8 cellular contexts compared by ENCODE assay signal in the genomic region with DNA sequence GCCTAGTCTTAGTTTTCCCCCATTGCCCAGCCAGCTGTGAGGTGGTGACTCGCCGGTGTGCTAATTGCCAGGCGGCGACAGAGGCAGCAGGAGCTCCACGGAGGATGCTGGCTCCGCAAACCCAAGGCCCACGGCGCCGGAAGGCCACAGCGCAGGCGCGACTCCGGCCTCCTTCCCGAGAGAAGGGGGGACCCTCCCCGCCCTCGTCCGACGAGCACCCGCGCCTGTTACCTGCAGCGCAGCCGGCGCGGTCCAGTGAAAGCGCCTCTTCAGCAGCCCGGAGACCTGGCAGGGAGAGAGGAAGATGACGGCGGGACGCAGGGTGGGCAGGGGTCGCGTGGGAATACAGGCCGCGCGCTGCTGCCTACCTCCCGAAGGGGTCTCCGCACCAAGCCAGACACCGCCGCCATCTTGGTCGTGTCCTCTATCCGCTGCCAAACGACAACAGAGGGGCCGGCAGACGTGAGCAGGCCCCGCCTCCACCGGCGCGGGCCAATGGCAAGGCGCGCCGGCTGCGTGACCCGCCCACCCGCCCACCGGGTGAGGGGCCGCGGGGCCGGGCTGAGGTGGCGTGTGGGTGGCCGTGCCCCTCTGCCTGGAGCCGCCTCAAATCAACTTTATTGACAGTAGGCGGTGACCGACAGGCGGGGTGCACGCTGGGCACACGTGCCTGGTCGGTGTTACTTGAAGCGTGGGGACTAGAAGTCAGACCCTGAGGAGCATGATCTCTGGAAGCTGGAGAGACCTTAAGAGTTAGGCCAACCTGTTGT. TPM values are rescaled to one million over a fixed set of nuclear protein-coding genes. Genes with fewer than 3 reads are reported as not detected.
A peak's percentile ranks its signal among the peaks of the same experiment; 100 is the strongest.
DNase-seq lines count a peak whose midpoint lies in the region; ATAC-seq, FAIRE-seq and TF ChIP-seq lines count a peak whose summit lies in the region.

TSS of gene PDHB (minus strand) at position 433 of the 770 bp plus-strand sequence. CDS start at position 410, 23 bp downstream.

- intact Hi-C loops in heart left ventricle (cut with DNase I): loop anchor here in 5 of 10 donors (1.0 to 10.0 kb wide), 4 partner anchors 58 to 101 kb away; partner anchors contain the start of genes ACOX2 (in 3 of the 5), KCTD6 (in 2 of the 5) and PXK (in 1 of the 5)
- intact Hi-C loops in posterior cingulate gyrus (cut with DNase I): loop anchor here (2.0 kb wide), 1 partner anchor 57 kb away; no protein-coding TSS in a partner anchor

- peak within 1 kb of the TSS; percentile 89 to 94 (median 90) for H3K4me3 Mint-ChIP-seq in T-cell
- peak within 1 kb of the TSS; percentile 93 for H3K4me3 Mint-ChIP-seq in type B pancreatic cell

- H3K9me3 Mint-ChIP-seq in T-cell (no peaks in the 10 kb centered on the region), type B pancreatic cell (no peaks in the 10 kb centered on the region)

- WGBS in adipose tissue, 3 donors: 0% methylated on average over 61 to 67 of the region's 67 CpGs
- WGBS in heart left ventricle, 4 donors: 0% methylated on average over 30 to 67 of the region's 67 CpGs

- DNase-seq in GM12892 (ENCODE audit: insufficient read length): peak; percentile 91
- peak; percentile 82 to 95 (median 92) for DNase-seq in NCI-H1417 (lab: John Stamatoyannopoulos, UW)
- peak; percentile 73 to 92 (median 84) for DNase-seq in T-cell
- DNase-seq in heart left ventricle: peak; percentile 93 to 96 (median 95)
- peak; percentile 86 to 99 (median 92) for DNase-seq in posterior cingulate gyrus
- DNase-seq in type B pancreatic cell (ENCODE audit: extremely low spot score, unreplicated experiment): peak; percentile 92

- peaks cover 2 to 35% (median 24%) of the 10 kb centered on the region in 12 donors for H3K4me1 ChIP-seq in heart left ventricle

- peak in 1 of 12 donors; percentile 6 for TF ChIP-seq CTCF in heart left ventricle (IDR thresholded peaks at IDR 0.05)
- TF ChIP-seq CTCF in type B pancreatic cell (conservative IDR thresholded peaks at IDR 0.05): peak; percentile 15

- peak within 1 kb of the TSS; percentile 44 to 87 (median 76) for H3K4me3 ChIP-seq in heart left ventricle

- CTCF ChIA-PET in T-cell (lab: Charles Lee): interaction anchor here (0.5 to 1.9 kb wide), 4 partner anchors 58 to 127 kb away, joined by 3 to 8 read pairs (median 4); partner anchors contain the start of genes KCTD6 (in 2 of the 2), HTD2 (in 1 of the 2) and RPP14 (in 1 of the 2)

- no peaks in the 10 kb centered on the region for H3K27me3 ChIP-seq in heart left ventricle

- H3K27me3 Mint-ChIP-seq in T-cell (no peaks in the 10 kb centered on the region), type B pancreatic cell (no peaks in the 10 kb centered on the region)

- H3K36me3 Mint-ChIP-seq in T-cell: peaks cover 14% of the 10 kb centered on the region
- H3K36me3 Mint-ChIP-seq in type B pancreatic cell: peaks cover 11% of the 10 kb centered on the region

- ATAC-seq in HG02763 (IDR thresholded peaks at IDR 0.05; ENCODE audit: unreplicated experiment): peak; percentile 94
- ATAC-seq in T-cell (replicated peaks in 1 of 4): peak; percentile 95 to 98 (median 96)
- peak; percentile 95 to 99 (median 98) for ATAC-seq in heart left ventricle

- POLR2A ChIA-PET in T-cell (lab: Charles Lee): no interaction called here

- H3K27ac Mint-ChIP-seq in T-cell (peak within 1 kb of the TSS; percentile 94 to 95), type B pancreatic cell (peak within 1 kb of the TSS; percentile 81)

- peak; percentile 95 for FAIRE-seq in GM12892 (lab: Jason Lieb, UNC)

- H3K9me3 ChIP-seq in heart left ventricle: no peaks in the 10 kb centered on the region

- peaks cover 26 to 29% (median 29%) of the 10 kb centered on the region in 3 donors for H3K4me1 Mint-ChIP-seq in T-cell
- peaks cover 35% of the 10 kb centered on the region for H3K4me1 Mint-ChIP-seq in type B pancreatic cell (ENCODE audit: unreplicated experiment)

- peak; percentile 82 for TF ChIP-seq POLR2A in GM12892 (IDR thresholded peaks at IDR 0.05; ENCODE audit: low read depth, low read length)
- peak in 1 of 2 donors; percentile 79 for TF ChIP-seq POLR2A in heart left ventricle (IDR thresholded peaks at IDR 0.05)

- H3K27ac ChIP-seq in adipose tissue (ENCODE audit: low read depth, low read length): peak within 1 kb of the TSS; percentile 52
- peak within 1 kb of the TSS; percentile 87 to 97 (median 92) for H3K27ac ChIP-seq in heart left ventricle

- peaks cover 0 to 37% (median 36%) of the 10 kb centered on the region in 9 donors for H3K36me3 ChIP-seq in heart left ventricle

RNA-seq across cellular contexts. Expression of gene PDHB, which starts in this region (rescaled TPM):
- 63.3 TPM for polyA plus RNA-seq in GM12892 (2012; ENCODE audit: missing spikeins)
- 10 to 100 TPM; 27.0 to 54.2 (median 49.2) TPM for total RNA-seq in T-cell
- 100 to 1,000 TPM in 1 of 3 donors, 10 to 100 TPM in 2; 40.6 to 108 (median 91.8) TPM for polyA plus RNA-seq in adipose tissue
- 100 to 1,000 TPM; 154 to 274 (median 192) TPM for total RNA-seq in heart left ventricle
- 100 to 1,000 TPM; 133 to 257 TPM for polyA plus RNA-seq in heart left ventricle
- 72.1 and 76.9 TPM in 2 replicates for total RNA-seq in type B pancreatic cell (ENCODE audit: low replicate concordance)

Comparison
In these comparisons a context has a peak if more than half of its experiments do, and no peak if none do; other contexts are left out.
1. Peak in every context shown above with its lines: DNase-seq, ATAC-seq, H3K4me3 ChIP-seq and H3K27ac ChIP-seq.